Comparison of ENCODE assay signal across 25 cellular contexts in the genomic region with DNA sequence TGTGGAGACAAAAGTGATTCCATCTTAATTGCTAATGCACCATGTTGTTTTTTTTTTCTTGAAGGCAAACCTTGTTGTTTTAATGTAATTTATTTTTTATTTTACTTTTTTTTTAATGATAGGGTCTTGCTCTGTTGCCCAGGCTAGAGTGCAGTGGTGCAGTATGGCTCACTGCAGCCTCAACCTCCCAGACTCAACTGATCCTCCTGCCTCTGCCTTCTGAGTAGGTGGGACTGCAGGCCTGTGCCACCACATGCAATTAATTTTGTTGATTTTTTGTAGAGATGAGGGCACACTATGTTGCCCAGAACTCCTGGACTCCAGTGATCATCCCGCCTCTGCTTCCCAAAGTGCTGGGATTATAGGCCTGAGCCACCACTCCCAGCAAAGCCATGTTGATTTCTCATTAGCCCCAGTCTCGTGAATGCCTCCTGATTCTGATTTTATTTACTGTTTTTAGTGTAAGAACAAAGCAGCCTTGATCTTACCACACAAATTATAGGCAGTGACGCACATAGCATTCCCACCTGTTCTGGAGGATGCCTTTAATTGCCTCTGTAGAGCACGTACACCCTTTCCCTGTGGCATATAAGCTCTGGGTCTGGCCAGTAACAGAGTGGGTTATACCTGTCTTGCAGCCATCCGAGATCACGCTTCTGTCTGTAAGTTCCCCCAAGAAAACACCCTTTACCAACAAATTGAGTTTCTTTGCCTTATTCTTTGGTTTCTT.
DNase-seq lines count a peak whose midpoint lies in the region; ATAC-seq, FAIRE-seq and TF ChIP-seq lines count a peak whose summit lies in the region.
"Had no signal": no experiment of that assay in that cellular context is flagged by ENCODE, and none has a peak within 500 bp of the region (broad histone marks: within the 10 kb centered on the region; RNA-seq: fewer than 3 reads in every experiment).

No MANE protein-coding gene starts in this region.

- H3K27me3 ChIP-seq in H1 (replicated peaks in 1 of 4; ENCODE audit: control insufficient read depth in 3 of 4, extremely low read depth in 1 of 4, insufficient read depth in 3 of 4, low read length in 3 of 4) (no peaks in the 10 kb centered on the region), left lung (no peaks in the 10 kb centered on the region)
- H3K27me3 ChIP-seq: right lobe of liver had no signal

- peak overlapping the region in 1 of 4 experiments; percentile 37; a peak in 2 of 7 replicates for H3K9ac ChIP-seq in H1 (replicated peaks in 1 of 4; ENCODE audit: extremely low read depth in 1 of 4, low read depth in 3 of 4, low read length in 3 of 4)
- H3K9ac ChIP-seq: parathyroid adenoma had no signal

- no peak overlapping the region for H4K91ac ChIP-seq in H1 (replicated peaks; ENCODE audit: insufficient read length, low read length)

- peak overlapping the region; percentile 0 for H2BK120ac ChIP-seq in H1 (replicated peaks; ENCODE audit: low read depth, low read length)

- H3K4me3 ChIP-seq in H1 (ENCODE audit: extremely low read depth in 1 of 4, insufficient read depth in 2 of 4, low read depth in 3 of 4, low read length in 4 of 4), result no peak overlapping the region; a peak in 1 of 8 replicates
- H3K4me3 ChIP-seq in left lung, result no peak overlapping the region
- H3K4me3 ChIP-seq: right lobe of liver had no signal

- DNase-seq in H54 (ENCODE audit: insufficient read length, low spot score) (no peak), NCI-H1930 (lab: John Stamatoyannopoulos, UW) (peak; percentile 70 to 87), H1 (ENCODE audit: low read depth in 1 of 2, low spot score in 2 of 2) (no peak), osteocyte (ENCODE audit: extremely low spot score, unreplicated experiment) (no peak), CD14-positive monocyte (ENCODE audit: low spot score) (no peak), cerebellum (ENCODE audit: low spot score) (no peak), NCI-H446 (lab: John Stamatoyannopoulos, UW) (no peak), left lung (no peak)
- DNase-seq: activated CD4-positive, alpha-beta T cell treated with anti-CD3 and anti-CD28 coated beads for 48 hours; activated naive CD4-positive, alpha-beta T cell; activated T-cell treated with anti-CD3 and anti-CD28 coated beads, Interleukin-2, amount 50 U/mL, for 24 hours; GOT3; natural killer cell; NCI-H1092; NCI-H2029 treated with DMSO at 0.1 percent for 48 hours; NCI-H82; right lobe of liver; RPMI8226; stimulated activated CD4-positive, alpha-beta T cell treated with anti-CD3 and anti-CD28 coated beads, Interleukin-4, amount 100 ng/mL, for 24 hours; T-helper 1 cell; trophoblast cell had no signal

- FAIRE-seq in H54 (lab: Jason Lieb, UNC) (peak; percentile 69), H1 (lab: Jason Lieb, UNC) (no peak)
- FAIRE-seq: islet of Langerhans had no signal

- peak overlapping the region; percentile 83; the same call in 1 of the 2 replicates for H2BK20ac ChIP-seq in H1 (ENCODE audit: low read length)

- H3K27ac Mint-ChIP-seq in osteocyte (ENCODE audit: unreplicated experiment) (peak overlapping the region; percentile 4), CD14-positive monocyte (peak overlapping the region in 1 of 7 donors; percentile 68)
- H3K27ac Mint-ChIP-seq: activated T-cell treated with anti-CD3 and anti-CD28 coated beads, Interleukin-2, amount 50 U/mL, for 24 hours; IgD-negative memory B cell; natural killer cell; stimulated activated effector memory CD8-positive, alpha-beta T cell treated with anti-CD3 and anti-CD28 coated beads, Interleukin-12 subunit alpha, Interleukin-12 subunit beta, amount 100 ng/mL, for 72 hours had no signal

- H3K4me3 Mint-ChIP-seq in osteocyte (ENCODE audit: unreplicated experiment), result no peak overlapping the region
- no peak overlapping the region for H3K4me3 Mint-ChIP-seq in CD14-positive monocyte
- H3K4me3 Mint-ChIP-seq: activated T-cell treated with anti-CD3 and anti-CD28 coated beads, Interleukin-2, amount 50 U/mL, for 24 hours; natural killer cell; stimulated activated effector memory CD8-positive, alpha-beta T cell treated with anti-CD3 and anti-CD28 coated beads, Interleukin-12 subunit alpha, Interleukin-12 subunit beta, amount 100 ng/mL, for 72 hours had no signal

- TF ChIP-seq CTCF in H1 (IDR thresholded peaks at IDR 0.05; ENCODE audit: control extremely low read depth in 1 of 3, insufficient read depth in 1 of 3, low read depth in 1 of 3, low read length in 3 of 3) (no peak), osteocyte (IDR thresholded peaks at IDR 0.05) (no peak), CD14-positive monocyte (IDR thresholded peaks at IDR 0.05) (no peak), left lung (IDR thresholded peaks at IDR 0.05) (no peak)

- H3K4me2 ChIP-seq in H1 (ENCODE audit: insufficient read depth in 1 of 2, low read depth in 2 of 2, low read length in 2 of 2), result no peak overlapping the region

- no peak overlapping the region for H3K18ac ChIP-seq in H1 (ENCODE audit: extremely low read depth, low read length)

- CTCF ChIA-PET in H1 (lab: Charles Lee; ENCODE audit: partially characterized antibody), result interaction anchor here (0.9 kb wide), 1 partner anchor 9 kb away, joined by 4 read pairs; no protein-coding TSS in a partner anchor

- TF ChIP-seq EP300 in H1 (IDR thresholded peaks at IDR 0.05; ENCODE audit: borderline replicate concordance in 1 of 2, low read depth in 2 of 2, low read length in 2 of 2), result no peak

- H2BK12ac ChIP-seq in H1 (ENCODE audit: low read depth, low read length), result peak overlapping the region; percentile 91

- H3K56ac ChIP-seq in H1 (replicated peaks; ENCODE audit: insufficient read length, low read depth, low read length), result no peak overlapping the region

- no peak for ATAC-seq in left lung
- ATAC-seq: natural killer cell; right lobe of liver; stimulated activated effector memory CD8-positive, alpha-beta T cell treated with anti-CD3 and anti-CD28 coated beads, Interleukin-12 subunit alpha, Interleukin-12 subunit beta, amount 100 ng/mL, for 72 hours had no signal

- no peaks in the 10 kb centered on the region for H3K23me2 ChIP-seq in H1 (ENCODE audit: low read depth, low read length)

- H3K36me3 Mint-ChIP-seq in osteocyte (ENCODE audit: unreplicated experiment) (peaks cover 10% of the 10 kb centered on the region), CD14-positive monocyte (peaks cover 3 to 12% of the 10 kb centered on the region in 2 donors)
- H3K36me3 Mint-ChIP-seq: natural killer cell; stimulated activated effector memory CD8-positive, alpha-beta T cell treated with anti-CD3 and anti-CD28 coated beads, Interleukin-12 subunit alpha, Interleukin-12 subunit beta, amount 100 ng/mL, for 72 hours had no signal

- H3K9me3 ChIP-seq in H1 (ENCODE audit: insufficient read depth in 2 of 2, low read depth in 1 of 2, low read length in 1 of 2), result no peaks in the 10 kb centered on the region
- H3K9me3 ChIP-seq in left lung, result no peaks in the 10 kb centered on the region
- H3K9me3 ChIP-seq: right lobe of liver had no signal

- TF ChIP-seq RAD21 in H1 (IDR thresholded peaks at IDR 0.05 in 1 of 2, conservative IDR thresholded peaks at IDR 0.05 in 1 of 2; ENCODE audit: low read depth in 2 of 2, low read length in 2 of 2), result no peak

- H3K4ac ChIP-seq in H1 (replicated peaks; ENCODE audit: insufficient read length, low read depth, low read length), result no peak overlapping the region

- no peaks in the 10 kb centered on the region for H3K79me1 ChIP-seq in H1 (ENCODE audit: low read depth, low read length)

- H4K8ac ChIP-seq in H1 (ENCODE audit: extremely low read depth, insufficient read depth, low read length), result no peak overlapping the region

- H4K5ac ChIP-seq in H1 (ENCODE audit: insufficient read length, low read depth, low read length), result peak overlapping the region; percentile 31

- H3K36me3 ChIP-seq in H1 (ENCODE audit: control insufficient read depth in 2 of 4, insufficient read depth in 4 of 4, low read length in 3 of 4), result no peaks in the 10 kb centered on the region
- no peaks in the 10 kb centered on the region for H3K36me3 ChIP-seq in left lung
- H3K36me3 ChIP-seq: right lobe of liver had no signal

- peak overlapping the region; percentile 74 for H2BK5ac ChIP-seq in H1 (ENCODE audit: low read depth, low read length)

- no peaks in the 10 kb centered on the region for H3K9me3 Mint-ChIP-seq in osteocyte (ENCODE audit: unreplicated experiment)
- H3K9me3 Mint-ChIP-seq in CD14-positive monocyte, result peaks cover 0 to 4% (median 0%) of the 10 kb centered on the region in 7 donors
- H3K9me3 Mint-ChIP-seq: activated T-cell treated with anti-CD3 and anti-CD28 coated beads, Interleukin-2, amount 50 U/mL, for 24 hours; natural killer cell; stimulated activated effector memory CD8-positive, alpha-beta T cell treated with anti-CD3 and anti-CD28 coated beads, Interleukin-12 subunit alpha, Interleukin-12 subunit beta, amount 100 ng/mL, for 72 hours had no signal

- H3K4me1 ChIP-seq in H1 (replicated peaks in 1 of 4; ENCODE audit: control insufficient read depth in 3 of 4, insufficient read depth in 4 of 4, low read length in 3 of 4) (peaks cover 3 to 13% (median 12%) of the 10 kb centered on the region in 4 experiments; a peak in 5 of 7 replicates), left lung (peaks cover 0 to 6% of the 10 kb centered on the region in 2 donors)
- H3K4me1 ChIP-seq: parathyroid adenoma had no signal

- H3K27me3 Mint-ChIP-seq in osteocyte (ENCODE audit: unreplicated experiment) (no peaks in the 10 kb centered on the region), CD14-positive monocyte (ENCODE audit: low read depth in 3 of 3) (peaks cover 0 to 2% (median 0%) of the 10 kb centered on the region in 3 donors)
- H3K27me3 Mint-ChIP-seq: activated T-cell treated with anti-CD3 and anti-CD28 coated beads, Interleukin-2, amount 50 U/mL, for 24 hours; IgD-negative memory B cell had no signal

- TF ChIP-seq POLR2A in H54 (IDR thresholded peaks at IDR 0.05; ENCODE audit: low read depth, low read length) (no peak), H1 (IDR thresholded peaks at IDR 0.05; ENCODE audit: control extremely low read depth in 1 of 2, low read depth in 2 of 2, low read length in 2 of 2) (no peak)

- WGBS in H1 (ENCODE audit: extremely low coverage in 1 of 2, insufficient coverage in 1 of 2, insufficient read length in 1 of 2, insufficient replicate concordance in 2 of 2, low coverage in 1 of 2, low lambda C conversion rate in 2 of 2, missing lambda C conversion rate in 1 of 2), 2 experiments, result 84% methylated on average over 6 of the region's 6 CpGs; no CpG with 5 or more reads in 1 of the 2 experiments

- H3K79me2 ChIP-seq in H1 (ENCODE audit: control insufficient read depth in 1 of 2, insufficient read depth in 2 of 2, low read length in 2 of 2), result no peaks in the 10 kb centered on the region
- H3K79me2 ChIP-seq: parathyroid adenoma had no signal

- H3K23ac ChIP-seq in H1 (ENCODE audit: insufficient read length), result no peak overlapping the region

- H3K27ac ChIP-seq in H1 (ENCODE audit: low read depth, low read length), result no peak overlapping the region
- no peak overlapping the region for H3K27ac ChIP-seq in left lung
- H3K27ac ChIP-seq: parathyroid adenoma, right lobe of liver had no signal

- H3K14ac ChIP-seq in H1 (ENCODE audit: insufficient read length), result no peak overlapping the region

- no peak overlapping the region; the same call in 1 of the 2 replicates for H2BK15ac ChIP-seq in H1 (ENCODE audit: low read length)

- H2AK5ac ChIP-seq in H1 (ENCODE audit: low read depth, low read length), result peak overlapping the region; percentile 69

- no peaks in the 10 kb centered on the region for H4K20me1 ChIP-seq in H1 (replicated peaks in 1 of 2; ENCODE audit: control insufficient read depth in 1 of 2, insufficient read depth in 2 of 2, low read length in 2 of 2)

- POLR2A ChIA-PET in H1 (lab: Charles Lee; ENCODE audit: partially characterized antibody), result no interaction called here

- peaks cover 60% of the 10 kb centered on the region for H3K4me1 Mint-ChIP-seq in osteocyte (ENCODE audit: unreplicated experiment)
- no peaks in the 10 kb centered on the region for H3K4me1 Mint-ChIP-seq in CD14-positive monocyte
- H3K4me1 Mint-ChIP-seq: IgD-negative memory B cell had no signal

- H2AFZ ChIP-seq in H1 (ENCODE audit: low read length), result no peak overlapping the region
- H2AFZ ChIP-seq: parathyroid adenoma had no signal

- intact Hi-C loops in CD14-positive monocyte (cut with micrococcal nuclease), result no loop called here
- intact Hi-C loops in left lung (cut with DNase I), result no loop called here

Comparison
In these comparisons a context has a peak if more than half of its experiments do, and no peak if none do; other contexts are left out.
1. DNase-seq: peak in NCI-H1930 (2 of 2); none in H54 (single experiment), H1 (0 of 2), osteocyte (single experiment), CD14-positive monocyte (single experiment), cerebellum (single experiment), NCI-H446 (0 of 2) and left lung (0 of 2).